In the genomic region with DNA sequence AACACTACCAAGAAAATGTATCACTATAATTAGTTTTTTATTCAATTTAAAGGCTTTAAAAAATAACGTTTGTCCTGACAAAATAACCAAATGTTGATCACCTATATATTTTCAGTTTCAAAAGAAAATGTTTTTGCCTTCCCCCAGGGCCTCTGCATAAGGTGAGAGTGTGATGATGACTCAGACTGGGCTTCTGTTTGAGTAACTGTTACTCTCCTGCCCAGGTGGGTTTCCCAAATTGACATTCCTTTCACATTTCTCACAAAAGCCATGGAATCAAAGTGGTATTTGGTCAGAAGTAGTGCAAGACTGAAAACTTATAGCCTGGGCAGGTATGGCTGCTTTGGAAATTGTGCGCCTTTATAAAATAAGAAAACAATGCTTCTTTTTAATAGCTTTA, we compare ENCODE assay signal across 23 cellular contexts.
DNase-seq lines count a peak whose midpoint lies in the region; ATAC-seq, FAIRE-seq and TF ChIP-seq lines count a peak whose summit lies in the region.
"Had no signal": no experiment of that assay in that cellular context is flagged by ENCODE, and none has a peak within 500 bp of the region (broad histone marks: within the 10 kb centered on the region; RNA-seq: fewer than 3 reads in every experiment).

No MANE protein-coding gene starts in this region.

- intact Hi-C loops in mucosa of descending colon (cut with DNase I, micrococcal nuclease): no loop called here

- no peak for TF ChIP-seq CTCF in epithelial cell of esophagus (IDR thresholded peaks at IDR 0.05; ENCODE audit: insufficient read depth, low read depth, low read length, missing control alignments)
- TF ChIP-seq CTCF in mucosa of descending colon (IDR thresholded peaks at IDR 0.05): no peak

- H3K27me3 Mint-ChIP-seq in activated T-cell treated with anti-CD3 and anti-CD28 coated beads, Interleukin-2, amount 50 U/mL, for 72 hours (ENCODE audit: low read depth): peaks cover 26% of the 10 kb centered on the region
- H3K27me3 Mint-ChIP-seq: activated naive CD4-positive, alpha-beta T cell treated with anti-CD3 and anti-CD28 coated beads, Interleukin-2, amount 10 ng/mL, durations not matched to agents 7 days and 5 days had no signal

- peaks cover 11% of the 10 kb centered on the region for H3K4me1 Mint-ChIP-seq in activated T-cell treated with anti-CD3 and anti-CD28 coated beads, Interleukin-2, amount 50 U/mL, for 72 hours (ENCODE audit: low read depth)
- H3K4me1 Mint-ChIP-seq: activated naive CD4-positive, alpha-beta T cell treated with anti-CD3 and anti-CD28 coated beads, Interleukin-2, amount 10 ng/mL, durations not matched to agents 7 days and 5 days; memory B cell had no signal

- H3K36me3 ChIP-seq in mucosa of descending colon (ENCODE audit: low read depth): no peaks in the 10 kb centered on the region
- H3K36me3 ChIP-seq: colonic mucosa, upper lobe of left lung had no signal

- H3K36me3 Mint-ChIP-seq in activated T-cell treated with anti-CD3 and anti-CD28 coated beads, Interleukin-2, amount 50 U/mL, for 72 hours (ENCODE audit: insufficient read depth in 2 of 2): no peaks in the 10 kb centered on the region
- H3K36me3 Mint-ChIP-seq: activated naive CD4-positive, alpha-beta T cell treated with anti-CD3 and anti-CD28 coated beads, Interleukin-2, amount 10 ng/mL, durations not matched to agents 7 days and 5 days; CD8-positive, alpha-beta T cell; memory B cell had no signal

- H3K4me3 ChIP-seq in epithelial cell of esophagus (ENCODE audit: low read length): no peak overlapping the region
- H3K4me3 ChIP-seq in mucosa of descending colon: no peak overlapping the region
- H3K4me3 ChIP-seq: colonic mucosa, psoas muscle, upper lobe of left lung had no signal

- no peak overlapping the region for H3K4me3 Mint-ChIP-seq in activated T-cell treated with anti-CD3 and anti-CD28 coated beads, Interleukin-2, amount 50 U/mL, for 72 hours
- H3K4me3 Mint-ChIP-seq: activated naive CD4-positive, alpha-beta T cell treated with anti-CD3 and anti-CD28 coated beads, Interleukin-2, amount 10 ng/mL, durations not matched to agents 7 days and 5 days; CD8-positive, alpha-beta T cell; memory B cell had no signal

- peak in 1 of 2 donors; percentile 4 for DNase-seq in activated T-cell treated with anti-CD3 and anti-CD28 coated beads, Interleukin-2, amount 50 U/mL, for 72 hours
- no peak for DNase-seq in activated T-cell treated with anti-CD3 and anti-CD28 coated beads, Interleukin-2, amount 50 U/mL, for 1 hour
- DNase-seq in RCC 7860 (ENCODE audit: low spot score) (peak; percentile 25), epithelial cell of esophagus (ENCODE audit: low read depth) (peak; percentile 89), renal cortical epithelial cell (ENCODE audit: low read depth) (peak; percentile 49), glomerular visceral epithelial cell (ENCODE audit: extremely low spot score) (no peak), mucosa of descending colon (no peak)
- DNase-seq: 8988T; activated CD4-positive, alpha-beta T cell treated with anti-CD3 and anti-CD28 coated beads for 48 hours; activated naive CD4-positive, alpha-beta T cell treated with anti-CD3 and anti-CD28 coated beads, Interleukin-2, amount 10 ng/mL, durations not matched to agents 7 days and 5 days; amniotic stem cell; CD8-positive, alpha-beta T cell; colonic mucosa; glutamatergic neuron; HCEC 1CT; left colon; NCI-H524; NK-92 treated with Interleukin-12 subunit alpha and Interleukin-12 subunit beta, amount 100 ng/mL, for 24 hours; psoas muscle; T-helper 2 cell had no signal

- ATAC-seq in activated T-cell treated with anti-CD3 and anti-CD28 coated beads, Interleukin-2, amount 50 U/mL, for 72 hours (replicated peaks in 1 of 2): peak; percentile 36 to 43
- ATAC-seq in mucosa of descending colon (no peak), HG03439 (IDR thresholded peaks at IDR 0.05; ENCODE audit: unreplicated experiment) (no peak)
- ATAC-seq: CD8-positive, alpha-beta T cell; left colon; psoas muscle had no signal

- H3K9me3 Mint-ChIP-seq in activated T-cell treated with anti-CD3 and anti-CD28 coated beads, Interleukin-2, amount 50 U/mL, for 72 hours: peaks cover 2 to 8% of the 10 kb centered on the region in 2 donors
- H3K9me3 Mint-ChIP-seq: activated naive CD4-positive, alpha-beta T cell treated with anti-CD3 and anti-CD28 coated beads, Interleukin-2, amount 10 ng/mL, durations not matched to agents 7 days and 5 days; CD8-positive, alpha-beta T cell; memory B cell had no signal

- no peak overlapping the region for H3K27ac Mint-ChIP-seq in activated T-cell treated with anti-CD3 and anti-CD28 coated beads, Interleukin-2, amount 50 U/mL, for 72 hours
- H3K27ac Mint-ChIP-seq: activated naive CD4-positive, alpha-beta T cell treated with anti-CD3 and anti-CD28 coated beads, Interleukin-2, amount 10 ng/mL, durations not matched to agents 7 days and 5 days; CD8-positive, alpha-beta T cell; memory B cell had no signal

- H3K9me3 ChIP-seq in mucosa of descending colon: no peaks in the 10 kb centered on the region
- H3K9me3 ChIP-seq: colonic mucosa, psoas muscle, upper lobe of left lung had no signal

- no peaks in the 10 kb centered on the region for H3K4me1 ChIP-seq in mucosa of descending colon (ENCODE audit: low read depth)
- H3K4me1 ChIP-seq: colonic mucosa, psoas muscle, upper lobe of left lung had no signal

- no peak for FAIRE-seq in RCC 7860 (lab: Jason Lieb, UNC)

Comparison
In these comparisons a context has a peak if more than half of its experiments do, and no peak if none do; other contexts are left out.
1. ATAC-seq: peak in activated T-cell treated with anti-CD3 and anti-CD28 coated beads, Interleukin-2, amount 50 U/mL, for 72 hours (2 of 2); none in mucosa of descending colon (single experiment) and HG03439 (single experiment).
2. DNase-seq: peak in RCC 7860 (single experiment), epithelial cell of esophagus (single experiment) and renal cortical epithelial cell (single experiment); none in activated T-cell treated with anti-CD3 and anti-CD28 coated beads, Interleukin-2, amount 50 U/mL, for 1 hour (single experiment), glomerular visceral epithelial cell (single experiment) and mucosa of descending colon (0 of 3).